In the genomic region with DNA sequence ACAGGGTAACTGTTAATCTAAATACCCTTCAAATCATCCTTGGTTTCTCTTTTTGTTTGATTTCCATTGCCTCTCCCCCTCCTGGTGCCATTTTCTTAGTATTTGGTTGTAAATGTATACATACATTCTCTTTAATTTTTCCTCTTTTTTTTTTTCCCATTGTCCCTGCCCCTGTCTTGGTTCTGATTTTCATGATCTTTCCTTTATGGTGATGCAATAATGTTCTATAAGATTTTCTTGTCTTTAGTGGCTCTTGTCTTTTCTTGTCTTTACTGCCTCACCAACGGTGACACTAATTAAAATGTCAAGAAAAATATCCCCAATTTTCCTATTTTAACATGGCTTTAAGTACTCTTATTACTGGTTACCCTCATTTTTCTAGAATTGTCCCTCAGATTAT, we compare ENCODE assay signal across 8 cellular contexts.
"Had no signal": no experiment of that assay in that cellular context is flagged by ENCODE, and none has a peak within 500 bp of the region (broad histone marks: within the 10 kb centered on the region; RNA-seq: fewer than 3 reads in every experiment).

No MANE protein-coding gene starts in this region.

- DNase-seq: GDM1, GF-D8 had no signal

- H3K4me3 ChIP-seq: GM12878 had no signal

- ATAC-seq: GM12878 had no signal

- FAIRE-seq: G401.6, GM12878, GM12891, GM12892, GM18507, GM19239 had no signal
